1 cellular context compared by ENCODE assay signal in genomic region chr11:94895971-94896370, GRCh38.
TF ChIP-seq lines count a peak whose summit lies in the region.

No MANE protein-coding gene starts in this region.

TF ChIP-seq in SK-N-SH treated with all-trans-retinoic acid at 6 μM for 48 hours, 23 proteins besides CTCF, POLR2A, EP300 and RAD21 (continued from another document):
- TF ChIP-seq ZNF565 (CRISPR knock-in tag; conservative IDR thresholded peaks at IDR 0.05; ENCODE audit: low read depth) (no peak), POU6F1 (CRISPR knock-in tag; IDR thresholded peaks at IDR 0.05; ENCODE audit: borderline replicate concordance, low read depth) (no peak), ZNF70 (CRISPR knock-in tag; IDR thresholded peaks at IDR 0.05) (no peak), PATZ1 (CRISPR knock-in tag; IDR thresholded peaks at IDR 0.05; ENCODE audit: borderline replicate concordance) (no peak), OSR1 (CRISPR knock-in tag; IDR thresholded peaks at IDR 0.05) (no peak), CREB5 (CRISPR knock-in tag; IDR thresholded peaks at IDR 0.05; ENCODE audit: low read depth) (no peak)
